9 cellular contexts compared by ENCODE assay signal in genomic region chr3:121948641-121949040, GRCh38.
"Had no signal": no experiment of that assay in that cellular context is flagged by ENCODE, and none has a peak within 500 bp of the region (broad histone marks: within the 10 kb centered on the region; RNA-seq: fewer than 3 reads in every experiment).

No MANE protein-coding gene starts in this region.

- FAIRE-seq: H1, H54, HTR-8/SVneo, K562 had no signal

- H3K4me2 ChIP-seq: GM23338 had no signal

- ATAC-seq: GM23338, K562 had no signal

- DNase-seq: H9, HCEC 1CT, IMR-90, KG1 had no signal

- H3K4me3 ChIP-seq: GM23338, K562 had no signal

- H2AFZ ChIP-seq: GM23338 had no signal
